9 cellular contexts compared by ENCODE assay signal in genomic region chr1:224733021-224733911, GRCh38.
DNase-seq lines count a peak whose midpoint lies in the region; ATAC-seq and TF ChIP-seq lines count a peak whose summit lies in the region.
"Had no signal": no experiment of that assay in that cellular context is flagged by ENCODE, and none has a peak within 500 bp of the region (broad histone marks: within the 10 kb centered on the region; RNA-seq: fewer than 3 reads in every experiment).

No MANE protein-coding gene starts in this region.

- H3K9me3 Mint-ChIP-seq in CD4-positive, alpha-beta memory T cell, result no peaks in the 10 kb centered on the region
- no peaks in the 10 kb centered on the region for H3K9me3 Mint-ChIP-seq in CD8-positive, alpha-beta T cell

- peak; percentile 56 for DNase-seq in H4 (ENCODE audit: low spot score)
- peak; percentile 14 for DNase-seq in NCI-H128 (lab: John Stamatoyannopoulos, UW; ENCODE audit: unreplicated experiment)
- DNase-seq in foreskin fibroblast, result peak; percentile 56 to 59
- DNase-seq in testis, result peak; percentile 29
- DNase-seq in KBM-7, result no peak
- DNase-seq in CD4-positive, alpha-beta memory T cell, result no peak
- no peak for DNase-seq in CD8-positive, alpha-beta T cell

- H3K27ac ChIP-seq in testis, result no peak overlapping the region
- no peak overlapping the region for H3K27ac ChIP-seq in CD4-positive, alpha-beta memory T cell (ENCODE audit: low read depth, low read length)
- H3K27ac ChIP-seq in CD8-positive, alpha-beta T cell (ENCODE audit: low read depth, low read length), result no peak overlapping the region
- H3K27ac ChIP-seq: thoracic aorta had no signal

- no peak overlapping the region for H3K27ac Mint-ChIP-seq in CD4-positive, alpha-beta memory T cell
- H3K27ac Mint-ChIP-seq in CD8-positive, alpha-beta T cell, result no peak overlapping the region

- POLR2A ChIA-PET in CD4-positive, alpha-beta memory T cell (lab: Charles Lee; ENCODE audit: partially characterized antibody), result no interaction called here
- POLR2A ChIA-PET in CD8-positive, alpha-beta T cell (lab: Charles Lee), result no interaction called here

- no peaks in the 10 kb centered on the region for H3K36me3 ChIP-seq in testis (ENCODE audit: low read depth, missing control alignments)
- no peaks in the 10 kb centered on the region for H3K36me3 ChIP-seq in CD4-positive, alpha-beta memory T cell (ENCODE audit: insufficient read depth, low read length)
- H3K36me3 ChIP-seq in CD8-positive, alpha-beta T cell (ENCODE audit: insufficient read depth, low read length), result no peaks in the 10 kb centered on the region
- H3K36me3 ChIP-seq: thoracic aorta had no signal

- CTCF ChIA-PET in CD4-positive, alpha-beta memory T cell (lab: Charles Lee; ENCODE audit: partially characterized antibody), result no interaction called here
- CTCF ChIA-PET in CD8-positive, alpha-beta T cell (lab: Charles Lee), result no interaction called here

- 46 to 50% methylated on average over 10 to 12 of the region's 12 CpGs for WGBS in testis, 2 donors

- TF ChIP-seq POLR2A in GM18505 (IDR thresholded peaks at IDR 0.05; ENCODE audit: borderline replicate concordance, extremely low read depth, insufficient read depth, insufficient read length), result no peak
- TF ChIP-seq POLR2A in testis (IDR thresholded peaks at IDR 0.05), result no peak

- H3K27me3 ChIP-seq in testis, result no peaks in the 10 kb centered on the region
- no peaks in the 10 kb centered on the region for H3K27me3 ChIP-seq in CD4-positive, alpha-beta memory T cell (ENCODE audit: insufficient read depth, low read length)
- H3K27me3 ChIP-seq in CD8-positive, alpha-beta T cell (ENCODE audit: insufficient read depth, low read length), result no peaks in the 10 kb centered on the region

- H3K4me3 ChIP-seq in foreskin fibroblast (ENCODE audit: low read depth in 1 of 2, low read length in 2 of 2), result no peak overlapping the region
- H3K4me3 ChIP-seq in testis, result no peak overlapping the region
- H3K4me3 ChIP-seq in CD4-positive, alpha-beta memory T cell (ENCODE audit: low read length in 2 of 2), result no peak overlapping the region
- H3K4me3 ChIP-seq in CD8-positive, alpha-beta T cell (ENCODE audit: low read depth, low read length), result no peak overlapping the region
- H3K4me3 ChIP-seq: thoracic aorta had no signal

- intact Hi-C loops in testis (cut with DNase I; ENCODE audit: low total_unique reads), result no loop called here
- intact Hi-C loops in CD4-positive, alpha-beta memory T cell (cut with micrococcal nuclease), result no loop called here
- intact Hi-C loops in CD8-positive, alpha-beta T cell (cut with DNase I, micrococcal nuclease), result no loop called here

- peaks cover 0 to 1% of the 10 kb centered on the region in 2 donors for H3K27me3 Mint-ChIP-seq in CD4-positive, alpha-beta memory T cell
- no peaks in the 10 kb centered on the region for H3K27me3 Mint-ChIP-seq in CD8-positive, alpha-beta T cell (ENCODE audit: low read depth)

- H3K36me3 Mint-ChIP-seq in CD4-positive, alpha-beta memory T cell, result no peaks in the 10 kb centered on the region
- H3K36me3 Mint-ChIP-seq in CD8-positive, alpha-beta T cell, result no peaks in the 10 kb centered on the region

- in situ Hi-C loops in KBM-7 (cut with MboI; ENCODE audit: low pct_unique_long_range_greater_than_20kb, low sequenced_read_pairs), result no loop called here

- no peaks in the 10 kb centered on the region for H3K9me3 ChIP-seq in testis
- H3K9me3 ChIP-seq in CD4-positive, alpha-beta memory T cell (ENCODE audit: control insufficient read depth in 1 of 2, low read length in 2 of 2), result no peaks in the 10 kb centered on the region
- H3K9me3 ChIP-seq in CD8-positive, alpha-beta T cell (ENCODE audit: low read length), result no peaks in the 10 kb centered on the region
- H3K9me3 ChIP-seq: thoracic aorta had no signal

- no peak overlapping the region for H3K4me3 Mint-ChIP-seq in CD4-positive, alpha-beta memory T cell
- H3K4me3 Mint-ChIP-seq in CD8-positive, alpha-beta T cell, result no peak overlapping the region

- H3K4me1 Mint-ChIP-seq in CD4-positive, alpha-beta memory T cell, result peaks cover 6 to 14% (median 11%) of the 10 kb centered on the region in 4 donors
- H3K4me1 Mint-ChIP-seq in CD8-positive, alpha-beta T cell (ENCODE audit: low read depth), result peaks cover 17% of the 10 kb centered on the region

- ATAC-seq in GM18505 (IDR thresholded peaks at IDR 0.05; ENCODE audit: unreplicated experiment), result peak; percentile 45
- ATAC-seq in CD8-positive, alpha-beta T cell, result no peak

- H3K4me1 ChIP-seq in testis, result peaks cover 3% of the 10 kb centered on the region
- peaks cover 9% of the 10 kb centered on the region for H3K4me1 ChIP-seq in CD4-positive, alpha-beta memory T cell (ENCODE audit: insufficient read depth, low read length)
- H3K4me1 ChIP-seq in CD8-positive, alpha-beta T cell (ENCODE audit: insufficient read depth, low read length), result peaks cover 11% of the 10 kb centered on the region

- no peak for TF ChIP-seq CTCF in foreskin fibroblast (IDR thresholded peaks at IDR 0.05; ENCODE audit: low read depth, low read length)
- TF ChIP-seq CTCF in testis (IDR thresholded peaks at IDR 0.05), result no peak
- no peak for TF ChIP-seq CTCF in CD8-positive, alpha-beta T cell (IDR thresholded peaks at IDR 0.05)

Comparison
In these comparisons a context has a peak if more than half of its experiments do, and no peak if none do; other contexts are left out.
1. DNase-seq: peak in H4 (single experiment), NCI-H128 (single experiment), foreskin fibroblast (2 of 2) and testis (single experiment); none in KBM-7 (single experiment), CD4-positive, alpha-beta memory T cell (0 of 5) and CD8-positive, alpha-beta T cell (0 of 7).